Comparison of ENCODE assay signal across 10 cellular contexts in the genomic region with DNA sequence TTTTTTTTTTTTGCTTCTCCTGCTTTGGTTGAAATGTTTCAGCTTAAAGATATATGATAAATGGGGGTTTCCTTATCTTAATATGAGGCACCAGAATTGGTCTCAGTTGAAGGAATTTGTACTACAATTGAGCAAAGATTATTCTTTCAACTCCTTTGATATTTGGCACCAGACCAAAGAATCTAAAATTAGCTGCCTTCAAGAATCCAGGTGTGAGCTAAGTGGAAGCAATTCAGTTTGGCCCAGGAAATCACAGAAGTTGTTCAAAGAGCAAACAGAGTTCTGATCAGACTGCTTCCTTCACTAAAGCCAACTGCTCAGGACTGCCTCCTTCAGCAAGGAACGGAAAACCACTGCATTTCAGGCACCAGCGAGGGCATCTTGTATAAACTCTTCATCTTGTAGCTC.
DNase-seq lines count a peak whose midpoint lies in the region; ATAC-seq and TF ChIP-seq lines count a peak whose summit lies in the region.
"Had no signal": no experiment of that assay in that cellular context is flagged by ENCODE, and none has a peak within 500 bp of the region (broad histone marks: within the 10 kb centered on the region; RNA-seq: fewer than 3 reads in every experiment).

No MANE protein-coding gene starts in this region.

- ATAC-seq in GM19467 (IDR thresholded peaks at IDR 0.05; ENCODE audit: unreplicated experiment): peak; percentile 40
- no peak for ATAC-seq in activated T-cell treated with anti-CD3 and anti-CD28 coated beads, Interleukin-2, amount 50 U/mL, for 4 hours

- peak overlapping the region in 10 of 11 experiments; percentile 13 to 85 (median 69); a peak in 19 of 22 replicates for H3K27ac ChIP-seq in BLaER1 treated with 17β-estradiol and CSF1 and Interleukin-3, amounts not matched to agents 10 nM and 100 nM
- H3K27ac ChIP-seq in PC-9: peak overlapping the region; percentile 49

- H3K4me3 ChIP-seq in BLaER1 treated with 17β-estradiol and CSF1 and Interleukin-3, amounts not matched to agents 10 nM and 100 nM: peak overlapping the region in 2 of 10 experiments; percentile 4 to 21; a peak in 2 of 20 replicates
- H3K4me3 ChIP-seq in PC-9: no peak overlapping the region

- peaks cover 41 to 54% (median 46%) of the 10 kb centered on the region in 10 experiments for H3K4me1 ChIP-seq in BLaER1 treated with 17β-estradiol and CSF1 and Interleukin-3, amounts not matched to agents 10 nM and 100 nM
- H3K4me1 ChIP-seq in PC-9 (replicated peaks; ENCODE audit: insufficient read depth): peaks cover 53% of the 10 kb centered on the region

- H3K36me3 Mint-ChIP-seq in activated T-cell treated with anti-CD3 and anti-CD28 coated beads, Interleukin-2, amount 50 U/mL, for 4 hours (ENCODE audit: insufficient read depth): no peaks in the 10 kb centered on the region
- H3K36me3 Mint-ChIP-seq: brain had no signal

- POLR2A ChIA-PET in PC-9 (lab: Charles Lee; ENCODE audit: unreplicated experiment): interaction anchor here (0.8 to 1.0 kb wide), 2 partner anchors 47 to 68 kb away, joined by 3 to 7 read pairs; a partner anchor contains a TSS

- H3K4me1 Mint-ChIP-seq in activated T-cell treated with anti-CD3 and anti-CD28 coated beads, Interleukin-2, amount 50 U/mL, for 4 hours (ENCODE audit: low read depth): peaks cover 21% of the 10 kb centered on the region

- TF ChIP-seq CTCF in PC-9 (conservative IDR thresholded peaks at IDR 0.05): no peak; the same call in 1 of the 2 replicates

- H3K9me3 Mint-ChIP-seq in activated T-cell treated with anti-CD3 and anti-CD28 coated beads, Interleukin-2, amount 50 U/mL, for 4 hours: peaks cover 4% of the 10 kb centered on the region

- H3K36me3 ChIP-seq in BLaER1 treated with 17β-estradiol and CSF1 and Interleukin-3, amounts not matched to agents 10 nM and 100 nM: peaks cover 0 to 4% (median 0%) of the 10 kb centered on the region in 11 experiments; a peak in 3 of 22 replicates
- H3K36me3 ChIP-seq in PC-9 (ENCODE audit: low read depth): peaks cover 66% of the 10 kb centered on the region

- intact Hi-C loops in PC-9 (cut with micrococcal nuclease; ENCODE audit: unreplicated experiment): no loop called here

- BruUV-seq in PC-9 (replicated peaks; lab: Mats Ljungman, UMichigan): no TSS peak

- H3K27me3 Mint-ChIP-seq in activated T-cell treated with anti-CD3 and anti-CD28 coated beads, Interleukin-2, amount 50 U/mL, for 4 hours (ENCODE audit: low read depth): no peaks in the 10 kb centered on the region
- H3K27me3 Mint-ChIP-seq: brain had no signal

- no peaks in the 10 kb centered on the region for H3K27me3 ChIP-seq in BLaER1 treated with 17β-estradiol and CSF1 and Interleukin-3, amounts not matched to agents 10 nM and 100 nM
- H3K27me3 ChIP-seq in PC-9 (ENCODE audit: insufficient read depth, low read depth): no peaks in the 10 kb centered on the region

- DNase-seq in PC-9 (peak in 1 of 2 experiments; percentile 82), iPS-NIHi11 (ENCODE audit: low spot score) (peak; percentile 61), NCI-H2081 treated with DMSO at 0.1 percent for 48 hours (lab: John Stamatoyannopoulos, UW) (no peak), cerebellum (ENCODE audit: low spot score) (no peak)
- DNase-seq in activated T-cell treated with anti-CD3 and anti-CD28 coated beads, Interleukin-2, amount 50 U/mL, for 4 hours: no peak
- DNase-seq in activated CD4-positive, alpha-beta T cell treated with anti-CD3 and anti-CD28 coated beads for 1 hour: no peak
- DNase-seq: SW 1271 had no signal

- peak overlapping the region in 9 of 11 experiments; percentile 20 to 70 (median 52); a peak in 12 of 22 replicates for H3K9ac ChIP-seq in BLaER1 treated with 17β-estradiol and CSF1 and Interleukin-3, amounts not matched to agents 10 nM and 100 nM

- peaks cover 96% of the 10 kb centered on the region for H3F3A ChIP-seq in PC-9 (ENCODE audit: insufficient read depth, low read depth)

- peak overlapping the region; percentile 65 to 85 (median 79) for H3K4me2 ChIP-seq in BLaER1 treated with 17β-estradiol and CSF1 and Interleukin-3, amounts not matched to agents 10 nM and 100 nM
- peak overlapping the region; percentile 16; the same call in 1 of the 2 replicates for H3K4me2 ChIP-seq in PC-9

- no peaks in the 10 kb centered on the region for H3K9me2 ChIP-seq in PC-9 (ENCODE audit: insufficient read depth)

- no peak overlapping the region for H3K4me3 Mint-ChIP-seq in activated T-cell treated with anti-CD3 and anti-CD28 coated beads, Interleukin-2, amount 50 U/mL, for 4 hours
- H3K4me3 Mint-ChIP-seq: brain had no signal

- no peaks in the 10 kb centered on the region for H4K20me1 ChIP-seq in BLaER1 treated with 17β-estradiol and CSF1 and Interleukin-3, amounts not matched to agents 10 nM and 100 nM
- no peaks in the 10 kb centered on the region for H4K20me1 ChIP-seq in PC-9 (ENCODE audit: insufficient read depth)

- CTCF ChIA-PET in PC-9 (lab: Charles Lee): interaction anchor here (0.6 to 1.2 kb wide), 4 partner anchors 10 to 405 kb away, joined by 3 to 10 read pairs (median 7); no protein-coding TSS in a partner anchor

- H2AFZ ChIP-seq in PC-9: no peak overlapping the region

- peaks cover 13 to 31% (median 21%) of the 10 kb centered on the region in 11 experiments for H3K9me3 ChIP-seq in BLaER1 treated with 17β-estradiol and CSF1 and Interleukin-3, amounts not matched to agents 10 nM and 100 nM (replicated peaks in 1 of 11)
- H3K9me3 ChIP-seq in PC-9 (ENCODE audit: insufficient read depth, low read depth): peaks cover 39% of the 10 kb centered on the region

- peaks cover 55% of the 10 kb centered on the region for H3K79me2 ChIP-seq in PC-9 (ENCODE audit: low read depth)
